1 cellular context compared by ENCODE assay signal in genomic region chr10:73809061-73809818, GRCh38.
TF ChIP-seq lines count a peak whose summit lies in the region.

No MANE protein-coding gene starts in this region.

TF ChIP-seq in K562, 482 proteins besides CTCF, POLR2A, EP300 and RAD21 (continued from another document):
- no peak for TF ChIP-seq ZNF318 (IDR thresholded peaks at IDR 0.05; ENCODE audit: borderline replicate concordance in 1 of 2, low read depth in 1 of 2)
- no peak for TF ChIP-seq HDAC3 (IDR thresholded peaks at IDR 0.05; ENCODE audit: borderline replicate concordance, partially characterized antibody)
- no peak for TF ChIP-seq POLR2AphosphoS2 (IDR thresholded peaks at IDR 0.05; ENCODE audit: low read length)
- no peak for TF ChIP-seq ZNF212 (CRISPR knock-in tag; IDR thresholded peaks at IDR 0.05)
- TF ChIP-seq ZNF655 (CRISPR knock-in tag; IDR thresholded peaks at IDR 0.05), result no peak
- no peak for TF ChIP-seq ETS1 (conservative IDR thresholded peaks at IDR 0.05; ENCODE audit: control insufficient read depth, low read depth, low read length)
- no peak for TF ChIP-seq ZNF444 (CRISPR knock-in tag; IDR thresholded peaks at IDR 0.05)
